In the genomic region with DNA sequence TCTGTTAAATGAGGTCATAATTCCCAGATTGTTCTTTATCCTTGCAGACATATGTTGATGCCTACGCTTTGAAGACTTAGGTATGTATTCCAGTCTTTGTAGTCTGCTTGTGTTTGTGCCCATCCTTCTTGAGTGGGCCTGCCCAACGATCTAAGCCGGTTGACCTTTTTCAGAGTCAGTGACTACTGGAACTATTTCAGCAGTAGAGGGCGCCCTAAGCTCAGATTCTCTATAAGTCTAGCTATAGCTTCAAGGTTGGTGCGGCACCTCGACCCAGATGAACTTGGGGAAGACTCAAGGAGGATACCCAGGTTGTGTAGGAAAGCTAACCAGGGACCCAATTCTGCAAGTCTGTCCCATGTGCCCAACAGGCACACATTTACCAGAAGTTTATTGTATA, we compare ENCODE assay signal across 12 cellular contexts.
DNase-seq lines count a peak whose midpoint lies in the region; ATAC-seq, FAIRE-seq and TF ChIP-seq lines count a peak whose summit lies in the region.
"Had no signal": no experiment of that assay in that cellular context is flagged by ENCODE, and none has a peak within 500 bp of the region (broad histone marks: within the 10 kb centered on the region; RNA-seq: fewer than 3 reads in every experiment).

No MANE protein-coding gene starts in this region.

- H3K4me1 ChIP-seq in K562 (replicated peaks in 1 of 2; ENCODE audit: control insufficient read depth in 2 of 2, insufficient read depth in 2 of 2, low read length in 2 of 2) (no peaks in the 10 kb centered on the region), small intestine (ENCODE audit: control insufficient read depth in 2 of 2, insufficient read depth in 1 of 2, low read depth in 1 of 2, low read length in 1 of 2) (no peaks in the 10 kb centered on the region), spleen (no peaks in the 10 kb centered on the region), uterus (no peaks in the 10 kb centered on the region)
- H3K4me1 ChIP-seq: Caco-2 had no signal

- H4K20me1 ChIP-seq in K562 (replicated peaks; ENCODE audit: control insufficient read depth, insufficient read depth, low read length), result no peaks in the 10 kb centered on the region

- H3K4me2 ChIP-seq in K562 (ENCODE audit: insufficient read depth, low read length), result no peak overlapping the region

- TF ChIP-seq RAD21 in K562 (CRISPR knock-in tag; conservative IDR thresholded peaks at IDR 0.05 in 1 of 2, IDR thresholded peaks at IDR 0.05 in 1 of 2), result 0 out of 4 replicates have a peak, but pooled peaks of 1 of the 2 experiments have one; percentile 14

- H3K9me3 ChIP-seq in K562 (replicated peaks; ENCODE audit: control insufficient read depth, insufficient read depth, low read depth, low read length) (no peaks in the 10 kb centered on the region; the same call in 1 of the 2 replicates), small intestine (ENCODE audit: control insufficient read depth, low read depth) (no peaks in the 10 kb centered on the region), spleen (peaks cover 2 to 76% (median 49%) of the 10 kb centered on the region in 8 donors), uterus (no peaks in the 10 kb centered on the region)

- no peaks in the 10 kb centered on the region for H3K9me1 ChIP-seq in K562 (ENCODE audit: control insufficient read depth, insufficient read depth, low read length)

- CTCF ChIA-PET in K562 (lab: Yijun Ruan, JAX; ENCODE audit: low intra/inter-chr PET ratio), result no interaction called here

- WGBS in K562 (ENCODE audit: insufficient coverage, low coverage, missing lambda C conversion rate), result 0% methylated on average over 3 of the region's 6 CpGs
- WGBS in small intestine, 3 donors, result 43 to 54% (median 47%) methylated on average over 6 of the region's 6 CpGs
- 46 to 60% (median 54%) methylated on average over 6 of the region's 6 CpGs for WGBS in spleen, 5 donors

- no peaks in the 10 kb centered on the region for H3K79me2 ChIP-seq in K562 (ENCODE audit: control insufficient read depth, insufficient read depth, low read length)

- TF ChIP-seq CTCF in LNCaP clone FGC (IDR thresholded peaks at IDR 0.05; ENCODE audit: control insufficient read depth, extremely low read depth, insufficient read depth) (peak; percentile 63), K562 (IDR thresholded peaks at IDR 0.05 in 2 of 3, conservative IDR thresholded peaks at IDR 0.05 in 1 of 3; ENCODE audit: insufficient read depth in 2 of 3, low read depth in 1 of 3, low read length in 3 of 3) (peak in 2 of 3 experiments; percentile 20 to 25; a peak in 1 of 6 replicates), spleen (IDR thresholded peaks at IDR 0.05 in 8 of 11, conservative IDR thresholded peaks at IDR 0.05 in 3 of 11) (no peak), natural killer cell (IDR thresholded peaks at IDR 0.05) (no peak), uterus (IDR thresholded peaks at IDR 0.05) (no peak)

- H3K4me1 Mint-ChIP-seq in activated CD4-positive, alpha-beta T cell treated with anti-CD3 and anti-CD28 coated beads, Interleukin-2, amount 10 ng/mL, durations not matched to agents 24 days and 14 days, result no peaks in the 10 kb centered on the region
- H3K4me1 Mint-ChIP-seq in natural killer cell, result no peaks in the 10 kb centered on the region

- no peak overlapping the region for H3K27ac Mint-ChIP-seq in activated CD4-positive, alpha-beta T cell treated with anti-CD3 and anti-CD28 coated beads, Interleukin-2, amount 10 ng/mL, durations not matched to agents 24 days and 14 days
- no peak overlapping the region for H3K27ac Mint-ChIP-seq in natural killer cell

- intact Hi-C loops in activated CD4-positive, alpha-beta T cell treated with anti-CD3 and anti-CD28 coated beads, Interleukin-2, amount 10 ng/mL, durations not matched to agents 24 days and 14 days (cut with micrococcal nuclease), result no loop called here
- intact Hi-C loops in K562 (cut with micrococcal nuclease), result loop anchor here (1.0 kb wide), 1 partner anchor 159 kb away; no protein-coding TSS in a partner anchor
- intact Hi-C loops in spleen (cut with DNase I; ENCODE audit: low total_unique reads), result no loop called here
- intact Hi-C loops in natural killer cell (cut with micrococcal nuclease), result no loop called here
- intact Hi-C loops in uterus (cut with DNase I; ENCODE audit: low total_unique reads), result no loop called here

- no peak overlapping the region for H3K4me3 ChIP-seq in LNCaP clone FGC (ENCODE audit: low read depth, low read length)
- no peak overlapping the region for H3K4me3 ChIP-seq in K562
- H3K4me3 ChIP-seq in small intestine (ENCODE audit: low read depth in 1 of 2, low read length in 2 of 2), result no peak overlapping the region
- no peak overlapping the region for H3K4me3 ChIP-seq in spleen
- no peak overlapping the region for H3K4me3 ChIP-seq in uterus

- POLR2A ChIA-PET in K562 (lab: Yijun Ruan, JAX), result no interaction called here

- BruUV-seq in K562 (replicated peaks; lab: Mats Ljungman, UMichigan), result no TSS peak

- no peak overlapping the region for H2AFZ ChIP-seq in K562 (ENCODE audit: low read depth, low read length)

- H3K36me3 Mint-ChIP-seq in activated CD4-positive, alpha-beta T cell treated with anti-CD3 and anti-CD28 coated beads, Interleukin-2, amount 10 ng/mL, durations not matched to agents 24 days and 14 days (ENCODE audit: low read depth), result no peaks in the 10 kb centered on the region
- peaks cover 8% of the 10 kb centered on the region for H3K36me3 Mint-ChIP-seq in natural killer cell

- in situ Hi-C loops in K562 (cut with MboI), result no loop called here

- H3K9ac ChIP-seq in K562 (ENCODE audit: insufficient read depth in 1 of 2, low read depth in 2 of 2, low read length in 2 of 2), result no peak overlapping the region

- no peak overlapping the region for H3K4me3 Mint-ChIP-seq in activated CD4-positive, alpha-beta T cell treated with anti-CD3 and anti-CD28 coated beads, Interleukin-2, amount 10 ng/mL, durations not matched to agents 24 days and 14 days
- H3K4me3 Mint-ChIP-seq in natural killer cell, result no peak overlapping the region

- TF ChIP-seq POLR2A in K562 (conservative IDR thresholded peaks at IDR 0.05), result no peak
- TF ChIP-seq POLR2A in spleen (IDR thresholded peaks at IDR 0.05), result no peak
- no peak for TF ChIP-seq POLR2A in uterus (IDR thresholded peaks at IDR 0.05)

- DNase-seq in activated CD4-positive, alpha-beta T cell treated with anti-CD3 and anti-CD28 coated beads, Interleukin-2, amount 10 ng/mL, durations not matched to agents 24 days and 14 days, result peak; percentile 35
- no peak for DNase-seq in activated CD4-positive, alpha-beta T cell treated with anti-CD3 and anti-CD28 coated beads, Interleukin-2, amount 50 U/mL, for 1 hour
- DNase-seq in LNCaP clone FGC (ENCODE audit: low read depth) (peak; percentile 25), K562 (ENCODE audit: extremely low read depth in 1 of 4, low spot score in 3 of 4) (peak in 3 of 4 experiments; percentile 10 to 39 (median 10)), small intestine (peak; percentile 34), spleen (no peak), natural killer cell (no peak), uterus (no peak)
- DNase-seq: stimulated activated CD4-positive, alpha-beta T cell treated with anti-CD3 and anti-CD28 coated beads, Interleukin-1b, Interleukin-23, amount 100 ng/mL, for 48 hours had no signal

- TF ChIP-seq EP300 in K562 (IDR thresholded peaks at IDR 0.05; ENCODE audit: low read length), result no peak

- no peak for ATAC-seq in K562
- ATAC-seq in natural killer cell, result no peak
- ATAC-seq: Right ventricle myocardium inferior had no signal

- peaks cover 24% of the 10 kb centered on the region for H3K9me3 Mint-ChIP-seq in activated CD4-positive, alpha-beta T cell treated with anti-CD3 and anti-CD28 coated beads, Interleukin-2, amount 10 ng/mL, durations not matched to agents 24 days and 14 days
- peaks cover 23 to 32% of the 10 kb centered on the region in 2 donors for H3K9me3 Mint-ChIP-seq in natural killer cell

- H3K27me3 ChIP-seq in K562 (ENCODE audit: control insufficient read depth in 2 of 2, insufficient read depth in 2 of 2, low read length in 2 of 2) (no peaks in the 10 kb centered on the region), small intestine (ENCODE audit: control insufficient read depth in 2 of 2, insufficient read depth in 2 of 2, low read length in 2 of 2) (no peaks in the 10 kb centered on the region), spleen (replicated peaks in 1 of 7) (no peaks in the 10 kb centered on the region), uterus (no peaks in the 10 kb centered on the region)

- H3K36me3 ChIP-seq in K562 (ENCODE audit: control insufficient read depth, insufficient read depth, low read length), result no peaks in the 10 kb centered on the region
- no peaks in the 10 kb centered on the region for H3K36me3 ChIP-seq in small intestine (ENCODE audit: control insufficient read depth in 2 of 2, insufficient read depth in 2 of 2, low read length in 2 of 2)
- H3K36me3 ChIP-seq in spleen, result no peaks in the 10 kb centered on the region
- no peaks in the 10 kb centered on the region for H3K36me3 ChIP-seq in uterus

- no peak for FAIRE-seq in K562 (lab: Jason Lieb, UNC)
- FAIRE-seq in small intestine (lab: Jason Lieb, UNC), result no peak
- FAIRE-seq: endothelial cell of umbilical vein had no signal

- H3K27me3 Mint-ChIP-seq in activated CD4-positive, alpha-beta T cell treated with anti-CD3 and anti-CD28 coated beads, Interleukin-2, amount 10 ng/mL, durations not matched to agents 24 days and 14 days, result no peaks in the 10 kb centered on the region
- H3K27me3 Mint-ChIP-seq in natural killer cell (ENCODE audit: low read depth in 2 of 2), result no peaks in the 10 kb centered on the region

- no peak overlapping the region for H3K27ac ChIP-seq in K562 (ENCODE audit: extremely low read depth, low read depth, low read length)
- no peak overlapping the region for H3K27ac ChIP-seq in small intestine (ENCODE audit: low read depth in 1 of 2, low read length in 1 of 2)
- H3K27ac ChIP-seq in spleen, result no peak overlapping the region
- H3K27ac ChIP-seq in uterus, result no peak overlapping the region

TF ChIP-seq in K562, 482 proteins besides CTCF, POLR2A, EP300 and RAD21 (continues in another document):
- TF ChIP-seq MITF (IDR thresholded peaks at IDR 0.05), result no peak

Comparison
In these comparisons a context has a peak if more than half of its experiments do, and no peak if none do; other contexts are left out.
1. DNase-seq: peak in activated CD4-positive, alpha-beta T cell treated with anti-CD3 and anti-CD28 coated beads, Interleukin-2, amount 10 ng/mL, durations not matched to agents 24 days and 14 days (single experiment), LNCaP clone FGC (single experiment), K562 (3 of 4) and small intestine (single experiment); none in activated CD4-positive, alpha-beta T cell treated with anti-CD3 and anti-CD28 coated beads, Interleukin-2, amount 50 U/mL, for 1 hour (single experiment), spleen (single experiment), natural killer cell (single experiment) and uterus (0 of 2).
2. CTCF ChIP-seq: peak in LNCaP clone FGC (single experiment) and K562 (2 of 3); none in spleen (0 of 11), natural killer cell (single experiment) and uterus (0 of 4).